In the genomic region with DNA sequence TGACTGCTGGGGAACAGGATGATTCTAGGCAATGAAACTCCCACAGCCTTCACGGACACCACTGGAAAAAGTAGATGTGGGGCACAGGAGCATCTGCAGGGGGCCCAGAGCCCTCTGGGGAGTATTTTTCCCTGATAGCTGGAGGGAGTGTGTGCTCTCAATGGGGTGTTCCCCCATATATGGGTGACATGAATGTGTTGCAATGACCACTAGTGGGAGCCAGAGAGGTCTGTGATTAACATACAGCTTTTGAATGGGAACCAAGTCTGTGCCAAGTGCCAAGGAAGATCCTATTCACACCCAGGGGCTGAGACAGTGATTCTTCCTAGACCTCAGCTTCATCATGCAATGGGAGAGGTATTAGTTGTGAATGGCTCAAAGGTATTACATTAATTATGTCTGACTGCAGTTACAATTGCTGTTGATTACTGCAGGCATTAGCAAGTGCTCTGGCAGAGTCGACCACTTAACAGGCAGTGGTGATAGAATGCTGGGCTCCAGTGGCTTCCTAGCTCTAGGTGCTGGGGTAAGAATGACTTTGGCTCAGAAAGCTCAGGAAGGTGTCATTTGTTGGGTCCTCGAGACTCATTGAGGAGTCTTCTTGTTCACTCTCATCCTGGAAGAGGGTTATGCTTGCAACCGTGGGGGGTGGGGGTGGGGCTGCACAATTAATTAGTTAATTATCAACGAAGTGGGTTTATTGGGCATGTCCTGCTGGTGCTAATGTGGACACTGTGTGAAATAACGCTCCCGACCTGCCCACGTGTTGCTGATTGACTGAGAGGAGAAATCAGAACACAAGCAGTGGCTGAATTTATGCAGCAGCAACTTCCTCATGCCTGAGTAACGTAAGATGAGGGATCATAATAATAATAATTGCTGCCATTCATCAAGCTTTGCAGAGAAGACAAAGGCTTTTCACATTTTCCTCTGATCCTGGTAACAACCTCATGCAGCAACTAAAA, we compare ENCODE assay signal across 8 cellular contexts.
DNase-seq lines count a peak whose midpoint lies in the region; ATAC-seq, FAIRE-seq and TF ChIP-seq lines count a peak whose summit lies in the region.

No MANE protein-coding gene starts in this region.

- no peak overlapping the region for H3K27ac ChIP-seq in CD4-positive, CD25-positive, alpha-beta regulatory T cell (ENCODE audit: insufficient read depth, low read length, poor library complexity, severe bottlenecking)
- H3K27ac ChIP-seq in GM12878 (ENCODE audit: control insufficient read depth, insufficient read depth): no peak overlapping the region
- no peak overlapping the region for H3K27ac ChIP-seq in iPS DF 6.9 (ENCODE audit: low read length)
- H3K27ac ChIP-seq in smooth muscle cell (ENCODE audit: low read depth): no peak overlapping the region

- H3K9me3 Mint-ChIP-seq in CD4-positive, CD25-positive, alpha-beta regulatory T cell: no peaks in the 10 kb centered on the region

- peak overlapping the region in 1 of 3 donors; percentile 43 for H3K27ac Mint-ChIP-seq in CD4-positive, CD25-positive, alpha-beta regulatory T cell

- WGBS in GM12878 (ENCODE audit: insufficient coverage, insufficient replicate concordance, low lambda C conversion rate, missing lambda C conversion rate): 22% methylated on average over 9 of the region's 9 CpGs
- WGBS in iPS DF 6.9 (ENCODE audit: insufficient coverage, insufficient read length): no CpG with 5 or more reads among the region's 9 CpGs
- WGBS in smooth muscle cell (ENCODE audit: low lambda C conversion rate): 83% methylated on average over 9 of the region's 9 CpGs

- no peaks in the 10 kb centered on the region for H3K36me3 Mint-ChIP-seq in CD4-positive, CD25-positive, alpha-beta regulatory T cell

- peaks cover 0 to 13% (median 8%) of the 10 kb centered on the region in 4 donors for H3K4me1 Mint-ChIP-seq in CD4-positive, CD25-positive, alpha-beta regulatory T cell

- CTCF ChIA-PET in GM12878 (lab: Yijun Ruan, JAX): interaction anchor here (0.7 to 3.2 kb wide), 28 partner anchors 8 to 763 kb away, joined by 3 to 26 read pairs (median 4); no protein-coding TSS in a partner anchor

- RAD21 ChIA-PET in GM12878 (lab: Charles Lee; ENCODE audit: unreplicated experiment): interaction anchor here (0.6 to 1.0 kb wide), 3 partner anchors 34 to 636 kb away, joined by 3 read pairs; no protein-coding TSS in a partner anchor

- in situ Hi-C loops in GM12878 (cut with MboI): no loop called here

- no peak overlapping the region for H3K9ac ChIP-seq in GM12878 (ENCODE audit: control insufficient read depth, insufficient read depth, low read length)
- H3K9ac ChIP-seq in smooth muscle cell (ENCODE audit: low read depth): no peak overlapping the region

- H3F3A ChIP-seq in smooth muscle cell (ENCODE audit: low read depth): no peaks in the 10 kb centered on the region

- peak in 1 of 2 donors; percentile 67 for ATAC-seq in CD4-positive, CD25-positive, alpha-beta regulatory T cell (ENCODE audit: low read depth in 2 of 2)
- ATAC-seq in GM18867 (IDR thresholded peaks at IDR 0.05; ENCODE audit: unreplicated experiment) (peak; percentile 74), GM12878 (peak; percentile 98), HG02973 (IDR thresholded peaks at IDR 0.05; ENCODE audit: unreplicated experiment) (no peak)

- H3K36me3 ChIP-seq in CD4-positive, CD25-positive, alpha-beta regulatory T cell (ENCODE audit: control insufficient read depth, insufficient read depth, low read length): no peaks in the 10 kb centered on the region
- H3K36me3 ChIP-seq in GM12878 (ENCODE audit: control insufficient read depth in 2 of 2, insufficient read depth in 2 of 2, low read length in 1 of 2) (no peaks in the 10 kb centered on the region), iPS DF 6.9 (ENCODE audit: control insufficient read depth, insufficient read depth, low read length) (no peaks in the 10 kb centered on the region), smooth muscle cell (ENCODE audit: low read depth) (no peaks in the 10 kb centered on the region)

- H3K4me1 ChIP-seq in CD4-positive, CD25-positive, alpha-beta regulatory T cell (ENCODE audit: control insufficient read depth, insufficient read depth, low read length, poor library complexity, severe bottlenecking): peaks cover 4% of the 10 kb centered on the region
- H3K4me1 ChIP-seq in GM12878 (ENCODE audit: control insufficient read depth, insufficient read depth, low read length) (peaks cover 17% of the 10 kb centered on the region), iPS DF 6.9 (ENCODE audit: control insufficient read depth, insufficient read depth, low read length) (no peaks in the 10 kb centered on the region), smooth muscle cell (ENCODE audit: low read depth) (no peaks in the 10 kb centered on the region)

- H3K4me2 ChIP-seq in GM12878 (ENCODE audit: control insufficient read depth, insufficient read depth): no peak overlapping the region
- no peak overlapping the region for H3K4me2 ChIP-seq in smooth muscle cell

- SMC1A ChIA-PET in GM12878 (lab: Charles Lee; ENCODE audit: uncharacterized antibody, unreplicated experiment): interaction anchor here (0.6 to 1.7 kb wide), 5 partner anchors 8 to 531 kb away, joined by 3 to 6 read pairs (median 5); no protein-coding TSS in a partner anchor

- BruUV-seq in GM12878 (replicated peaks; lab: Mats Ljungman, UMichigan): no TSS peak

- TF ChIP-seq EP300 in GM12878 (IDR thresholded peaks at IDR 0.05; ENCODE audit: borderline replicate concordance in 1 of 2, control insufficient read depth in 1 of 2, low read depth in 2 of 2, low read length in 2 of 2): no peak

- POLR2A ChIA-PET in GM12878 (lab: Charles Lee): no interaction called here

- H3K4me3 ChIP-seq in CD4-positive, CD25-positive, alpha-beta regulatory T cell (ENCODE audit: low read depth, low read length): no peak overlapping the region
- no peak overlapping the region for H3K4me3 ChIP-seq in GM12878
- H3K4me3 ChIP-seq in iPS DF 6.9 (ENCODE audit: low read length): no peak overlapping the region
- no peak overlapping the region for H3K4me3 ChIP-seq in smooth muscle cell

- intact Hi-C loops in GM12878 (cut with micrococcal nuclease; ENCODE audit: unreplicated experiment): loop anchor here (2.0 to 10.0 kb wide), 3 partner anchors 275 to 531 kb away; no protein-coding TSS in a partner anchor

- no peaks in the 10 kb centered on the region for H3K79me2 ChIP-seq in GM12878 (ENCODE audit: control insufficient read depth, insufficient read depth, low read length)
- H3K79me2 ChIP-seq in smooth muscle cell (ENCODE audit: low read depth): no peaks in the 10 kb centered on the region

- H3K27me3 ChIP-seq in CD4-positive, CD25-positive, alpha-beta regulatory T cell (ENCODE audit: control insufficient read depth, insufficient read depth, low read length): peaks cover 2% of the 10 kb centered on the region
- H3K27me3 ChIP-seq in GM12878 (replicated peaks in 1 of 2; ENCODE audit: control insufficient read depth in 2 of 2, insufficient read depth in 2 of 2, low read length in 1 of 2) (no peaks in the 10 kb centered on the region), iPS DF 6.9 (ENCODE audit: control insufficient read depth, insufficient read depth, low read length) (no peaks in the 10 kb centered on the region), smooth muscle cell (ENCODE audit: low read depth) (peaks cover 19% of the 10 kb centered on the region)

- no peak for TF ChIP-seq POLR2A in GM12878 (IDR thresholded peaks at IDR 0.05; ENCODE audit: low read depth, low read length)

- peak; percentile 69 for TF ChIP-seq RAD21 in GM12878 (IDR thresholded peaks at IDR 0.05; ENCODE audit: insufficient read depth, low read depth, low read length)

- peak; percentile 6 to 63 (median 37) for DNase-seq in CD4-positive, CD25-positive, alpha-beta regulatory T cell
- DNase-seq in HuH-7.5 (ENCODE audit: low spot score): peak; percentile 27
- DNase-seq in RPMI8226: peak; percentile 77
- no peak for DNase-seq in GM12878 (ENCODE audit: low read depth, low spot score)
- peak; percentile 74 for DNase-seq in iPS DF 6.9 (ENCODE audit: low read depth, low spot score)
- DNase-seq in smooth muscle cell (lab: John Stamatoyannopoulos, UW; ENCODE audit: unreplicated experiment): no peak

- no peak overlapping the region for H3K4me3 Mint-ChIP-seq in CD4-positive, CD25-positive, alpha-beta regulatory T cell

- H3K9me3 ChIP-seq in CD4-positive, CD25-positive, alpha-beta regulatory T cell (ENCODE audit: control insufficient read depth in 2 of 2, low read length in 2 of 2): no peaks in the 10 kb centered on the region
- no peaks in the 10 kb centered on the region for H3K9me3 ChIP-seq in GM12878 (replicated peaks; ENCODE audit: control insufficient read depth, insufficient read depth, low read length)
- H3K9me3 ChIP-seq in iPS DF 6.9 (ENCODE audit: control insufficient read depth, insufficient read depth, low read length): no peaks in the 10 kb centered on the region
- no peaks in the 10 kb centered on the region for H3K9me3 ChIP-seq in smooth muscle cell (replicated peaks; ENCODE audit: low read depth)

- H2AFZ ChIP-seq in GM12878 (ENCODE audit: control insufficient read depth, low read depth, low read length): no peak overlapping the region
- no peak overlapping the region for H2AFZ ChIP-seq in smooth muscle cell (ENCODE audit: low read depth)

- H3K27me3 Mint-ChIP-seq in CD4-positive, CD25-positive, alpha-beta regulatory T cell: peaks cover 29% of the 10 kb centered on the region

- TF ChIP-seq CTCF in GM12878 (IDR thresholded peaks at IDR 0.05 in 2 of 3, conservative IDR thresholded peaks at IDR 0.05 in 1 of 3; ENCODE audit: control insufficient read depth in 2 of 3, extremely low read depth in 1 of 3, insufficient read depth in 1 of 3, low read depth in 3 of 3, low read length in 3 of 3): peak; percentile 79 to 95 (median 83)
- peak; percentile 83 for TF ChIP-seq CTCF in smooth muscle cell (IDR thresholded peaks at IDR 0.05; ENCODE audit: borderline replicate concordance, insufficient read depth, poor library complexity, severe bottlenecking)

- no peaks in the 10 kb centered on the region for H4K20me1 ChIP-seq in GM12878 (ENCODE audit: control insufficient read depth, insufficient read depth)
- no peaks in the 10 kb centered on the region for H4K20me1 ChIP-seq in smooth muscle cell (ENCODE audit: low read depth)

- FAIRE-seq in GM12878 (lab: Jason Lieb, UNC): peak; percentile 86

TF ChIP-seq in GM12878, 131 proteins besides CTCF, POLR2A, EP300 and RAD21:
- no peak for TF ChIP-seq SIN3A (IDR thresholded peaks at IDR 0.05; ENCODE audit: low read depth, low read length)
- 0 out of 3 replicates have a peak, but pooled peaks have one; percentile 19 for TF ChIP-seq POU2F2 (IDR thresholded peaks at IDR 0.05; ENCODE audit: borderline replicate concordance, low read depth, low read length)
- no peak for TF ChIP-seq RBBP5 (conservative IDR thresholded peaks at IDR 0.05)
- 0 out of 2 replicates have a peak, but pooled peaks have one; percentile 15 for TF ChIP-seq RUNX3 (IDR thresholded peaks at IDR 0.05; ENCODE audit: low read length)
- peak; percentile 75; the same call in 1 of the 2 replicates for TF ChIP-seq SMC3 (IDR thresholded peaks at IDR 0.05; ENCODE audit: borderline replicate concordance, low read length)
- peak; percentile 46 to 87; a peak in 3 of 4 replicates for TF ChIP-seq SRF (IDR thresholded peaks at IDR 0.05; ENCODE audit: low read depth in 2 of 2, low read length in 2 of 2)
- peak; percentile 41; the same call in 1 of the 2 replicates for TF ChIP-seq YY1 (IDR thresholded peaks at IDR 0.05; ENCODE audit: low read depth, low read length)

Comparison
In these comparisons a context has a peak if more than half of its experiments do, and no peak if none do; other contexts are left out.
1. DNase-seq: peak in CD4-positive, CD25-positive, alpha-beta regulatory T cell (3 of 3), HuH-7.5 (single experiment), RPMI8226 (single experiment) and iPS DF 6.9 (single experiment); none in GM12878 (single experiment) and smooth muscle cell (single experiment).